In the genomic region with DNA sequence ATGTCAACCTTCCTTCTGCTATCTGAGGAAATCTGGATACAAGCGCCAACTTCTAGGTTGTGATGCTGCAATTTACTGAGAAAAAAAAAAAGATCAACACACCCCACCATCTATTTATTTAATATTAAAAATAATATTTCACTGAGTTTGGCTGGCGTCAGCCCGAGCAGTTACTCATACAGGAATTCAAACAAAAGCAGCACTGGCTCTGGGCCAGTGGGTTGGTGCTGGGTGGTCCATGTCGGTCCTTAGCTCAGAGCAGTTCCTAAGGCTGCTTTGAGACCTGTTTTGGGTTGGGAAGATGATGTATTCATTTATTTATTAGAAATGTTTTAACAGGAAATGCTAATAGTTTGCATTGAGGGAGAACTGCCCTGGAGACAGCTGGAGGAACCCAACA, we compare ENCODE assay signal across 2 cellular contexts.
TF ChIP-seq lines count a peak whose summit lies in the region.

No MANE protein-coding gene starts in this region.

TF ChIP-seq in IMR-90, 13 proteins besides CTCF, POLR2A, EP300 and RAD21:
- TF ChIP-seq, protein P1, sequence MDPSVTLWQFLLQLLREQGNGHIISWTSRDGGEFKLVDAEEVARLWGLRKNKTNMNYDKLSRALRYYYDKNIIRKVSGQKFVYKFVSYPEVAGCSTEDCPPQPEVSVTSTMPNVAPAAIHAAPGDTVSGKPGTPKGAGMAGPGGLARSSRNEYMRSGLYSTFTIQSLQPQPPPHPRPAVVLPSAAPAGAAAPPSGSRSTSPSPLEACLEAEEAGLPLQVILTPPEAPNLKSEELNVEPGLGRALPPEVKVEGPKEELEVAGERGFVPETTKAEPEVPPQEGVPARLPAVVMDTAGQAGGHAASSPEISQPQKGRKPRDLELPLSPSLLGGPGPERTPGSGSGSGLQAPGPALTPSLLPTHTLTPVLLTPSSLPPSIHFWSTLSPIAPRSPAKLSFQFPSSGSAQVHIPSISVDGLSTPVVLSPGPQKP (IDR thresholded peaks at IDR 0.05; ENCODE audit: borderline replicate concordance, low read depth, low read length) = no peak
- TF ChIP-seq RCOR1 (IDR thresholded peaks at IDR 0.05; ENCODE audit: insufficient replicate concordance, low read length) = no peak
- no peak for TF ChIP-seq FOS (IDR thresholded peaks at IDR 0.05; ENCODE audit: low read depth, low read length)
- no peak for TF ChIP-seq MAFK (IDR thresholded peaks at IDR 0.05; ENCODE audit: low read depth, low read length)
- no peak for TF ChIP-seq BHLHE40 (IDR thresholded peaks at IDR 0.05; ENCODE audit: low read depth, low read length)
- no peak for TF ChIP-seq SMC3 (IDR thresholded peaks at IDR 0.05; ENCODE audit: low read depth, low read length)
- no peak for TF ChIP-seq MAZ (IDR thresholded peaks at IDR 0.05; ENCODE audit: borderline replicate concordance, low read depth, low read length)
- no peak for TF ChIP-seq CHD1 (IDR thresholded peaks at IDR 0.05; ENCODE audit: low read depth, low read length)
- TF ChIP-seq CEBPB (IDR thresholded peaks at IDR 0.05; ENCODE audit: low read depth, low read length) = no peak
- TF ChIP-seq, protein P2, sequence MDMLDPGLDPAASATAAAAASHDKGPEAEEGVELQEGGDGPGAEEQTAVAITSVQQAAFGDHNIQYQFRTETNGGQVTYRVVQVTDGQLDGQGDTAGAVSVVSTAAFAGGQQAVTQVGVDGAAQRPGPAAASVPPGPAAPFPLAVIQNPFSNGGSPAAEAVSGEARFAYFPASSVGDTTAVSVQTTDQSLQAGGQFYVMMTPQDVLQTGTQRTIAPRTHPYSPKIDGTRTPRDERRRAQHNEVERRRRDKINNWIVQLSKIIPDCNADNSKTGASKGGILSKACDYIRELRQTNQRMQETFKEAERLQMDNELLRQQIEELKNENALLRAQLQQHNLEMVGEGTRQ (IDR thresholded peaks at IDR 0.05; ENCODE audit: low read depth, low read length) = no peak
- TF ChIP-seq MXI1 (IDR thresholded peaks at IDR 0.05; ENCODE audit: borderline replicate concordance, low read depth, low read length) = no peak
- no peak for TF ChIP-seq NFE2L2 (IDR thresholded peaks at IDR 0.05; ENCODE audit: low read depth, low read length)
- TF ChIP-seq RFX5 (IDR thresholded peaks at IDR 0.05; ENCODE audit: low read depth, low read length) = no peak

TF ChIP-seq in endothelial cell of umbilical vein, 7 proteins besides CTCF, POLR2A, EP300 and RAD21:
- no peak for TF ChIP-seq EZH2 (IDR thresholded peaks at IDR 0.05; ENCODE audit: borderline replicate concordance, low read depth, low read length, severe bottlenecking)
- TF ChIP-seq FOS (IDR thresholded peaks at IDR 0.05; ENCODE audit: borderline replicate concordance, insufficient read depth, low read length) = peak; percentile 25
- TF ChIP-seq JUN (IDR thresholded peaks at IDR 0.05; ENCODE audit: borderline replicate concordance, insufficient read depth, insufficient read length, low read depth) = peak; percentile 27
- TF ChIP-seq GATA2 (IDR thresholded peaks at IDR 0.05; ENCODE audit: insufficient read depth, insufficient read length, low read depth, low read length) = peak; percentile 26
- no peak for TF ChIP-seq MYC (IDR thresholded peaks at IDR 0.05; ENCODE audit: low read depth, low read length)
TF ChIP-seq in endothelial cell of umbilical vein: peak in this region for 3.
